Comparison of ENCODE assay signal across 8 cellular contexts in genomic region chr17:7841309-7841621, GRCh38. TPM values are rescaled to one million over a fixed set of nuclear protein-coding genes. Genes with fewer than 3 reads are reported as not detected.
DNase-seq lines count a peak whose midpoint lies in the region; ATAC-seq, FAIRE-seq and TF ChIP-seq lines count a peak whose summit lies in the region.

No MANE protein-coding gene starts in this region.

- H3K4me3 Mint-ChIP-seq in CD4-positive, CD25-positive, alpha-beta regulatory T cell = peak overlapping the region; percentile 74 to 94 (median 90)
- peak overlapping the region; percentile 100 for H3K4me3 Mint-ChIP-seq in activated naive CD8-positive, alpha-beta T cell treated with anti-CD3 and anti-CD28 coated beads, Interleukin-2, amount 10 ng/mL, durations not matched to agents 7 days and 5 days

- peak overlapping the region; percentile 100 for H3K27ac ChIP-seq in CD4-positive, CD25-positive, alpha-beta regulatory T cell (ENCODE audit: insufficient read depth, low read length, poor library complexity, severe bottlenecking)
- H3K27ac ChIP-seq in layer of hippocampus (ENCODE audit: low read depth, low read length) = peak overlapping the region; percentile 98
- peak overlapping the region; percentile 95 to 98 (median 97) for H3K27ac ChIP-seq in thyroid gland

- no peak for TF ChIP-seq POLR2A in thyroid gland (IDR thresholded peaks at IDR 0.05)

- peak overlapping the region; percentile 70 for H3K4me3 ChIP-seq in CD4-positive, CD25-positive, alpha-beta regulatory T cell (ENCODE audit: low read depth, low read length)
- peak overlapping the region in 1 of 3 donors; percentile 67 for H3K4me3 ChIP-seq in thyroid gland (replicated peaks in 1 of 3)

- no peaks in the 10 kb centered on the region for H3K27me3 ChIP-seq in CD4-positive, CD25-positive, alpha-beta regulatory T cell (ENCODE audit: control insufficient read depth, insufficient read depth, low read length)
- H3K27me3 ChIP-seq in layer of hippocampus (ENCODE audit: control insufficient read depth, insufficient read depth, low read length) = no peaks in the 10 kb centered on the region
- no peaks in the 10 kb centered on the region for H3K27me3 ChIP-seq in thyroid gland

- peaks cover 86% of the 10 kb centered on the region for H3K4me1 ChIP-seq in CD4-positive, CD25-positive, alpha-beta regulatory T cell (ENCODE audit: control insufficient read depth, insufficient read depth, low read length, poor library complexity, severe bottlenecking)
- H3K4me1 ChIP-seq in thyroid gland = peaks cover 39 to 48% of the 10 kb centered on the region in 2 donors

- no peak for TF ChIP-seq EP300 in Ishikawa (IDR thresholded peaks at IDR 0.05; ENCODE audit: borderline replicate concordance)

- intact Hi-C loops in thyroid gland (cut with DNase I) = loop anchor here (10.0 kb wide), 1 partner anchor 304 kb away; no protein-coding TSS in a partner anchor

- H3K27ac Mint-ChIP-seq in CD4-positive, CD25-positive, alpha-beta regulatory T cell = peak overlapping the region; percentile 99 to 100 (median 99)
- peak overlapping the region; percentile 84 for H3K27ac Mint-ChIP-seq in activated naive CD8-positive, alpha-beta T cell treated with anti-CD3 and anti-CD28 coated beads, Interleukin-2, amount 10 ng/mL, durations not matched to agents 7 days and 5 days

- no peak for FAIRE-seq in D721Med (lab: Jason Lieb, UNC)

- H3K4me1 Mint-ChIP-seq in CD4-positive, CD25-positive, alpha-beta regulatory T cell = peaks cover 5 to 75% (median 47%) of the 10 kb centered on the region in 4 donors
- peaks cover 56% of the 10 kb centered on the region for H3K4me1 Mint-ChIP-seq in activated naive CD8-positive, alpha-beta T cell treated with anti-CD3 and anti-CD28 coated beads, Interleukin-2, amount 10 ng/mL, durations not matched to agents 7 days and 5 days

- no peaks in the 10 kb centered on the region for H3K36me3 Mint-ChIP-seq in CD4-positive, CD25-positive, alpha-beta regulatory T cell
- no peaks in the 10 kb centered on the region for H3K36me3 Mint-ChIP-seq in activated naive CD8-positive, alpha-beta T cell treated with anti-CD3 and anti-CD28 coated beads, Interleukin-2, amount 10 ng/mL, durations not matched to agents 7 days and 5 days

- no peak for ATAC-seq in CD4-positive, CD25-positive, alpha-beta regulatory T cell (ENCODE audit: low read depth in 2 of 2)
- ATAC-seq in activated naive CD8-positive, alpha-beta T cell treated with anti-CD3 and anti-CD28 coated beads, Interleukin-2, amount 10 ng/mL, durations not matched to agents 7 days and 5 days (ENCODE audit: low read depth) = no peak
- no peak for ATAC-seq in GM18861 (IDR thresholded peaks at IDR 0.05; ENCODE audit: unreplicated experiment)

- TF ChIP-seq CTCF in thyroid gland (IDR thresholded peaks at IDR 0.05) (no peak), D721Med (IDR thresholded peaks at IDR 0.05; ENCODE audit: insufficient read depth, missing control alignments) (no peak)

- H3K36me3 ChIP-seq in CD4-positive, CD25-positive, alpha-beta regulatory T cell (ENCODE audit: control insufficient read depth, insufficient read depth, low read length) = peaks cover under 1% of the 10 kb centered on the region
- H3K36me3 ChIP-seq in thyroid gland = peaks cover 8 to 11% of the 10 kb centered on the region in 2 donors

- WGBS in thyroid gland, 2 donors = 18 to 21% methylated on average over 14 of the region's 14 CpGs

- POLR2A ChIA-PET in activated naive CD8-positive, alpha-beta T cell treated with anti-CD3 and anti-CD28 coated beads, Interleukin-2, amount 10 ng/mL, durations not matched to agents 7 days and 5 days (lab: Charles Lee) = interaction anchor here (1.3 kb wide), 1 partner anchor 10 kb away, joined by 3 read pairs; no protein-coding TSS in a partner anchor

- no peaks in the 10 kb centered on the region for H3K9me3 ChIP-seq in CD4-positive, CD25-positive, alpha-beta regulatory T cell (ENCODE audit: control insufficient read depth in 2 of 2, low read length in 2 of 2)
- H3K9me3 ChIP-seq in thyroid gland = no peaks in the 10 kb centered on the region

- peaks cover 0 to 2% (median 0%) of the 10 kb centered on the region in 7 donors for H3K9me3 Mint-ChIP-seq in CD4-positive, CD25-positive, alpha-beta regulatory T cell
- no peaks in the 10 kb centered on the region for H3K9me3 Mint-ChIP-seq in activated naive CD8-positive, alpha-beta T cell treated with anti-CD3 and anti-CD28 coated beads, Interleukin-2, amount 10 ng/mL, durations not matched to agents 7 days and 5 days

- peak in 1 of 3 donors; percentile 90 for DNase-seq in CD4-positive, CD25-positive, alpha-beta regulatory T cell
- no peak for DNase-seq in activated naive CD8-positive, alpha-beta T cell treated with anti-CD3 and anti-CD28 coated beads, Interleukin-2, amount 10 ng/mL, durations not matched to agents 7 days and 5 days
- no peak for DNase-seq in thyroid gland
- no peak for DNase-seq in iPS-NIHi11 (ENCODE audit: low spot score)
- no peak for DNase-seq in D721Med (ENCODE audit: insufficient read length, low spot score)

- no peak for TF ChIP-seq RAD21 in Ishikawa (IDR thresholded peaks at IDR 0.05; ENCODE audit: low read depth)

- peaks cover 25% of the 10 kb centered on the region for H3K27me3 Mint-ChIP-seq in CD4-positive, CD25-positive, alpha-beta regulatory T cell
- H3K27me3 Mint-ChIP-seq in activated naive CD8-positive, alpha-beta T cell treated with anti-CD3 and anti-CD28 coated beads, Interleukin-2, amount 10 ng/mL, durations not matched to agents 7 days and 5 days = no peaks in the 10 kb centered on the region

TF ChIP-seq in Ishikawa, 13 proteins besides CTCF, POLR2A, EP300 and RAD21:
- TF ChIP-seq REST (IDR thresholded peaks at IDR 0.05; ENCODE audit: low read depth) = no peak
- no peak for TF ChIP-seq TEAD4 (IDR thresholded peaks at IDR 0.05)
- no peak for TF ChIP-seq FOXM1 (IDR thresholded peaks at IDR 0.05; ENCODE audit: borderline replicate concordance, low read depth)
- TF ChIP-seq USF1 (IDR thresholded peaks at IDR 0.05) = peak; percentile 64
- TF ChIP-seq EGR1 (IDR thresholded peaks at IDR 0.05) = no peak
- no peak for TF ChIP-seq TAF1 (IDR thresholded peaks at IDR 0.05; ENCODE audit: low read depth)
TF ChIP-seq in Ishikawa: peak in this region for 1.

RNA-seq across cellular contexts. Expression of gene KDM6B, which starts 7.2 kb away (rescaled TPM):
- 255 TPM for total RNA-seq in CD4-positive, CD25-positive, alpha-beta regulatory T cell
- polyA plus RNA-seq in CD4-positive, CD25-positive, alpha-beta regulatory T cell = under 1 TPM; 0.30 to 0.74 (median 0.42) TPM
- 10 to 100 TPM; 43.4 to 50.9 TPM for total RNA-seq in activated naive CD8-positive, alpha-beta T cell treated with anti-CD3 and anti-CD28 coated beads, Interleukin-2, amount 10 ng/mL, durations not matched to agents 7 days and 5 days
- total RNA-seq in thyroid gland = 10 to 100 TPM in 2 of 4 donors, 1 to 10 TPM in 2; 4.8 to 14.4 (median 10.4) TPM

RNA-seq across cellular contexts. Expression of gene TMEM88, which starts 13.6 kb away (rescaled TPM):
- total RNA-seq in CD4-positive, CD25-positive, alpha-beta regulatory T cell = 31.5 TPM
- polyA plus RNA-seq in CD4-positive, CD25-positive, alpha-beta regulatory T cell = not detected
- 1 to 10 TPM; 2.9 to 3.7 TPM for total RNA-seq in activated naive CD8-positive, alpha-beta T cell treated with anti-CD3 and anti-CD28 coated beads, Interleukin-2, amount 10 ng/mL, durations not matched to agents 7 days and 5 days
- 10 to 100 TPM; 12.3 to 39.5 (median 18.4) TPM for total RNA-seq in thyroid gland

RNA-seq across cellular contexts. Expression of gene NAA38, which starts 16.1 kb away (rescaled TPM):
- 23.6 TPM for total RNA-seq in CD4-positive, CD25-positive, alpha-beta regulatory T cell
- 100 to 1,000 TPM; 128 to 192 (median 141) TPM for polyA plus RNA-seq in CD4-positive, CD25-positive, alpha-beta regulatory T cell
- total RNA-seq in activated naive CD8-positive, alpha-beta T cell treated with anti-CD3 and anti-CD28 coated beads, Interleukin-2, amount 10 ng/mL, durations not matched to agents 7 days and 5 days = 10 to 100 TPM; 62.1 to 71.7 TPM
- total RNA-seq in thyroid gland = 100 to 1,000 TPM in 2 of 4 donors, 10 to 100 TPM in 2; 24.6 to 180 (median 79.6) TPM

RNA-seq across cellular contexts. Expression of gene CYB5D1, which starts 16.5 kb away (rescaled TPM):
- 11.8 TPM for total RNA-seq in CD4-positive, CD25-positive, alpha-beta regulatory T cell
- polyA plus RNA-seq in CD4-positive, CD25-positive, alpha-beta regulatory T cell = 1 to 10 TPM; 3.1 to 5.4 (median 4.2) TPM
- 1 to 10 TPM; 7.3 to 7.9 TPM for total RNA-seq in activated naive CD8-positive, alpha-beta T cell treated with anti-CD3 and anti-CD28 coated beads, Interleukin-2, amount 10 ng/mL, durations not matched to agents 7 days and 5 days
- 10 to 100 TPM; 14.9 to 29.5 (median 23.5) TPM for total RNA-seq in thyroid gland

RNA-seq across cellular contexts. Expression of gene CHD3, which starts 47.3 kb away (rescaled TPM):
- total RNA-seq in CD4-positive, CD25-positive, alpha-beta regulatory T cell = 273 TPM
- 1 to 10 TPM; 5.0 to 9.0 (median 7.2) TPM for polyA plus RNA-seq in CD4-positive, CD25-positive, alpha-beta regulatory T cell
- 100 to 1,000 TPM; 194 to 199 TPM for total RNA-seq in activated naive CD8-positive, alpha-beta T cell treated with anti-CD3 and anti-CD28 coated beads, Interleukin-2, amount 10 ng/mL, durations not matched to agents 7 days and 5 days
- total RNA-seq in thyroid gland = 100 to 1,000 TPM in 1 of 4 donors, 10 to 100 TPM in 3; 78.9 to 117 (median 91.4) TPM
